Comparison of ENCODE assay signal across 1 cellular context in genomic region chrX:101676571-101676970, GRCh38.
TF ChIP-seq lines count a peak whose summit lies in the region.

No MANE protein-coding gene starts in this region.

TF ChIP-seq in H1, 55 proteins besides CTCF, POLR2A, EP300 and RAD21:
- no peak for TF ChIP-seq RBBP5 (IDR thresholded peaks at IDR 0.05; ENCODE audit: borderline replicate concordance, low read depth, low read length)
- no peak for TF ChIP-seq CHD1 (IDR thresholded peaks at IDR 0.05; ENCODE audit: low read depth, low read length)
- TF ChIP-seq SP4 (IDR thresholded peaks at IDR 0.05; ENCODE audit: low read length): no peak
- no peak for TF ChIP-seq SUZ12 (IDR thresholded peaks at IDR 0.05; ENCODE audit: low read length)
- TF ChIP-seq SIRT6 (IDR thresholded peaks at IDR 0.05; ENCODE audit: low read length): no peak
- TF ChIP-seq BACH1 (IDR thresholded peaks at IDR 0.05; ENCODE audit: low read length): no peak
- no peak for TF ChIP-seq CHD2 (IDR thresholded peaks at IDR 0.05; ENCODE audit: low read length)
- no peak for TF ChIP-seq SP1 (IDR thresholded peaks at IDR 0.05; ENCODE audit: low read depth, low read length)
TF ChIP-seq in H1: peak in this region for 0.
